In the genomic region with DNA sequence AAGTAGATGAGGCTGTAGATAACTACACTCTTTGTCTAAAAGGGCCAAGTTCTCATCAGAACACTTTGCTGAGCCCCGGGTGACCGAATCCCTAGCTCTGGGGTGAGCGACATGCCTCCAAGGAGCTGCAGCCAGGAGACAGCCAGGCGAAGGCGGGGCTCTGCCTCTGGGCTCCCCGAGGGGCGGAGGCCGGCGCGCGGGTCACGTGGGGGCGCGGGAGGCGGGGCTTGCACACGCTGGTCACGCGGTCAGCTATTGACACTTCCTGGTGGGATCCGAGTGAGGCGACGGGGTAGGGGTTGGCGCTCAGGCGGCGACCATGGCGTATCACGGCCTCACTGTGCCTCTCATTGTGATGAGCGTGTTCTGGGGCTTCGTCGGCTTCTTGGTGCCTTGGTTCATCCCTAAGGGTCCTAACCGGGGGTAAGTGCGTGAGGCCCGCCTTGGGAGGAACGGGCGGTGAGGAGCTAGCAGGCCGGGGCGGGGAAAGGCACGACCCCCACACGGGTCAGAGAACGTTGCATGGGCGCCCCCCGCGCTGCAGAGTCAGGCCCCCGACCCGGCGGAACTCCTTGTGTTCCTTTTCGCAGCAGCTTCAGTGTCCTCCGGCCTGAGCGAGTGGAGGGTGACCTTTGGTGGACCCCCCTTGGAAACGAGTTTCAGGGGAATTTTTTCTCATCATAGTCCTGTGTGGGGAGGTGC, we compare ENCODE assay signal across 8 cellular contexts. TPM values are rescaled to one million over a fixed set of nuclear protein-coding genes. Genes with fewer than 3 reads are reported as not detected.
A peak's percentile ranks its signal among the peaks of the same experiment; 100 is the strongest.
DNase-seq lines count a peak whose midpoint lies in the region; TF ChIP-seq lines count a peak whose summit lies in the region.

A gene (plus strand): TSS at position 230 of the 702 bp plus-strand sequence. CDS start 90 bp downstream, at position 320.

- H3K4me1 Mint-ChIP-seq in nephron = peaks cover 14% of the 10 kb centered on the region
- peaks cover 38% of the 10 kb centered on the region for H3K4me1 Mint-ChIP-seq in stimulated activated naive CD8-positive, alpha-beta T cell treated with anti-CD3 and anti-CD28 coated beads, Interleukin-15, Interleukin-2, amounts not matched to agents 100 ng/mL and 50 ng/mL, for 24 hours (ENCODE audit: low read depth)

- peaks cover 8% of the 10 kb centered on the region for H3K27me3 Mint-ChIP-seq in nephron (ENCODE audit: low read depth)
- H3K27me3 Mint-ChIP-seq in stimulated activated naive CD8-positive, alpha-beta T cell treated with anti-CD3 and anti-CD28 coated beads, Interleukin-15, Interleukin-2, amounts not matched to agents 100 ng/mL and 50 ng/mL, for 24 hours = no peaks in the 10 kb centered on the region

- H3K4me3 ChIP-seq in H7 (ENCODE audit: insufficient read depth, low read depth, low read length) (peak within 1 kb of the TSS; percentile 87), fibroblast of the aortic adventitia (ENCODE audit: low read depth, low read length) (peak within 1 kb of the TSS; percentile 97)

- peak within 1 kb of the TSS; percentile 68 for H3K9ac ChIP-seq in ES-I3 (ENCODE audit: low read depth, low read length)

- H3K36me3 ChIP-seq in ES-I3 (ENCODE audit: insufficient read depth, low read length) = peaks cover 2% of the 10 kb centered on the region
- H3K36me3 ChIP-seq in H7 (replicated peaks; ENCODE audit: control insufficient read depth, insufficient read depth, low read length) = no peaks in the 10 kb centered on the region

- TF ChIP-seq CTCF in fibroblast of the aortic adventitia (IDR thresholded peaks at IDR 0.05; ENCODE audit: insufficient read depth, low read length) (no peak), nephron (IDR thresholded peaks at IDR 0.05; ENCODE audit: unreplicated experiment in 3 of 3) (no peak)

- no peaks in the 10 kb centered on the region for H3K4me1 ChIP-seq in ES-I3 (ENCODE audit: insufficient read depth, low read length)

- H3K27ac Mint-ChIP-seq in nephron = peak within 1 kb of the TSS; percentile 93 to 99 (median 98)
- H3K27ac Mint-ChIP-seq in stimulated activated naive CD8-positive, alpha-beta T cell treated with anti-CD3 and anti-CD28 coated beads, Interleukin-15, Interleukin-2, amounts not matched to agents 100 ng/mL and 50 ng/mL, for 24 hours = peak within 1 kb of the TSS; percentile 97

- DNase-seq in H7 (peak; percentile 98), M059J (ENCODE audit: low read depth) (peak; percentile 93), SHP77 treated with DMSO at 0.1 percent for 48 hours (lab: John Stamatoyannopoulos, UW) (peak; percentile 89), fibroblast of the aortic adventitia (ENCODE audit: low read depth) (peak; percentile 93)
- DNase-seq in activated effector memory CD4-positive, alpha-beta T cell treated with anti-CD3 and anti-CD28 coated beads, Interleukin-2, amount 50 U/mL, for 16 hours = peak; percentile 98

- H3K27me3 ChIP-seq in H7 (ENCODE audit: control insufficient read depth, insufficient read depth, low read length) = no peaks in the 10 kb centered on the region

- H3K9me3 ChIP-seq in ES-I3 (ENCODE audit: control insufficient read depth, insufficient read depth, low read length) = no peaks in the 10 kb centered on the region

- peaks cover 19% of the 10 kb centered on the region for H3K36me3 Mint-ChIP-seq in nephron (ENCODE audit: low read depth)
- peaks cover 31% of the 10 kb centered on the region for H3K36me3 Mint-ChIP-seq in stimulated activated naive CD8-positive, alpha-beta T cell treated with anti-CD3 and anti-CD28 coated beads, Interleukin-15, Interleukin-2, amounts not matched to agents 100 ng/mL and 50 ng/mL, for 24 hours (ENCODE audit: low read depth)

- H3K4me3 Mint-ChIP-seq in nephron = peak within 1 kb of the TSS; percentile 96 to 99 (median 97)
- peak within 1 kb of the TSS; percentile 98 for H3K4me3 Mint-ChIP-seq in stimulated activated naive CD8-positive, alpha-beta T cell treated with anti-CD3 and anti-CD28 coated beads, Interleukin-15, Interleukin-2, amounts not matched to agents 100 ng/mL and 50 ng/mL, for 24 hours

- no peaks in the 10 kb centered on the region for H3K9me3 Mint-ChIP-seq in nephron
- no peaks in the 10 kb centered on the region for H3K9me3 Mint-ChIP-seq in stimulated activated naive CD8-positive, alpha-beta T cell treated with anti-CD3 and anti-CD28 coated beads, Interleukin-15, Interleukin-2, amounts not matched to agents 100 ng/mL and 50 ng/mL, for 24 hours

RNA-seq across cellular contexts. Expression of the gene that starts here (rescaled TPM):
- 73.0 and 113 TPM in 2 replicates for total RNA-seq in H7 (2014; rRNA removed; shearing (Covaris generic))
- 348 and 365 TPM in 2 replicates for total RNA-seq in M059J (2014; rRNA removed; shearing (Covaris generic))
- total RNA-seq in fibroblast of the aortic adventitia (ENCODE audit: low replicate concordance) = 224 and 229 TPM in 2 replicates

Comparison
In these comparisons a context has a peak if more than half of its experiments do, and no peak if none do; other contexts are left out.
1. Peak in every context shown above with its lines: DNase-seq and H3K4me3 ChIP-seq.